In the genomic region with DNA sequence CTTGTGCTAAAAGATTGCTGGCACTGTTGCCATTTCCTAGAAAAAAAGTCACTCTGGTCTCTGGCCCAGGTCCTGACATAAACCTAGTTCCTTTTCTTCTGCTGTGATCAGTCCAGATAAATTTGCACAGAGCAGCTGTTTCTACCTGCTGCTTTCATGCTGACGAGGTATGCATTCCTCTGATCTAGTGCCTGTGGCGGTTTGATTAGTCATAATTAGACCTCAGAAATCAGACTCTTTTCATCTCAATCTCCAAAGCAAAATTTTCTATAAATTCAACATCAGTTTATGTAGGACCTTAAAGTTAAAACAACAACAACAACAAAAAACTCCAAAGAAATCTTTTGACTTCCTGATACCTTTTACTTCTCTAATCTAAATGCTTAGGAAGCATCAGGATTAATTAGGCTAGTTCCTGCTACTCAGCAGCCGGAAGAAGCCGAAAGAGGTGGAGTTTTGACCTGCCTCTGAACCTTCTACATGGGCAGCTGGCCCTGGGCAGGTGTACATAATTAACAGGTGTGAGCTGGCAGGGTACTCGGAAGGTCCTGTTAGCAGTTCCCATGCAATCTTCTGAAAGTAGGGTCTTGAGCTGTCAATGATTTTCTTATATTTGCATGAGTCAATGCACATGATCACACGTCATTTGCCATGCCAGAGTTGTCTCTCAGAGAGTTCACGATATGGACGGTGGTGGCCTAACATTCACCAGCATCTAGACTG, we compare ENCODE assay signal across 8 cellular contexts.
DNase-seq lines count a peak whose midpoint lies in the region; ATAC-seq and TF ChIP-seq lines count a peak whose summit lies in the region.

No MANE protein-coding gene starts in this region.

- peak overlapping the region; percentile 30; the same call in 1 of the 2 replicates for H3K9ac ChIP-seq in MM.1S (ENCODE audit: low read length)

- peaks cover 37% of the 10 kb centered on the region for H3K4me1 ChIP-seq in MM.1S (ENCODE audit: low read length)

- H3K27ac ChIP-seq in MM.1S (ENCODE audit: low read length) = peak overlapping the region; percentile 85

- H3K27me3 ChIP-seq in MM.1S (replicated peaks; ENCODE audit: insufficient read depth, low read length) = no peaks in the 10 kb centered on the region

- H3K79me2 ChIP-seq in MM.1S (ENCODE audit: low read length) = no peaks in the 10 kb centered on the region

- peaks cover 33% of the 10 kb centered on the region for H3F3A ChIP-seq in MM.1S (ENCODE audit: insufficient read depth, low read length)

- peak; percentile 93 for DNase-seq in MM.1S
- DNase-seq in midbrain (lab: John Stamatoyannopoulos, UW) = no peak
- no peak for DNase-seq in natural killer cell
- no peak for DNase-seq in left lobe of liver (ENCODE audit: low spot score)

- H3K4me3 ChIP-seq in MM.1S (ENCODE audit: low read length) = peak overlapping the region; percentile 11; the same call in 1 of the 2 replicates

- TF ChIP-seq CTCF in MM.1S (IDR thresholded peaks at IDR 0.05; ENCODE audit: low read length) (no peak), natural killer cell (IDR thresholded peaks at IDR 0.05) (no peak)

- H3K27ac Mint-ChIP-seq in natural killer cell = no peak overlapping the region

- H2AFZ ChIP-seq in MM.1S (ENCODE audit: low read length) = 0 out of 2 replicates have a peak overlapping the region, but pooled peaks have one; percentile 40

- H3K9me3 ChIP-seq in MM.1S (replicated peaks; ENCODE audit: insufficient read depth, low read length) = no peaks in the 10 kb centered on the region

- no peaks in the 10 kb centered on the region for H3K36me3 ChIP-seq in MM.1S (replicated peaks; ENCODE audit: insufficient read depth, low read length)

- no peaks in the 10 kb centered on the region; the same call in 1 of the 2 replicates for H3K9me2 ChIP-seq in MM.1S (replicated peaks; ENCODE audit: insufficient read depth, low read length)

- peak; percentile 70 for ATAC-seq in GM18502 (IDR thresholded peaks at IDR 0.05; ENCODE audit: poor library complexity, unreplicated experiment)
- peak; percentile 53 for ATAC-seq in GM21619 (IDR thresholded peaks at IDR 0.05; ENCODE audit: unreplicated experiment)
- peak; percentile 89 for ATAC-seq in esophagus mucosa
- ATAC-seq in natural killer cell = no peak
- no peak for ATAC-seq in left lobe of liver
- ATAC-seq in HG03521 (IDR thresholded peaks at IDR 0.05; ENCODE audit: unreplicated experiment) = no peak

- H3K4me3 Mint-ChIP-seq in natural killer cell = no peak overlapping the region

- no peaks in the 10 kb centered on the region for H3K4me1 Mint-ChIP-seq in natural killer cell

- no peaks in the 10 kb centered on the region for H3K36me3 Mint-ChIP-seq in natural killer cell

- H3K27me3 Mint-ChIP-seq in natural killer cell (ENCODE audit: low read depth in 2 of 2) = no peaks in the 10 kb centered on the region

- intact Hi-C loops in natural killer cell (cut with micrococcal nuclease) = no loop called here

- no peaks in the 10 kb centered on the region for H4K20me1 ChIP-seq in MM.1S (ENCODE audit: insufficient read depth, low read length)

- no peaks in the 10 kb centered on the region for H3K9me3 Mint-ChIP-seq in natural killer cell

- peak overlapping the region; percentile 63 for H3K4me2 ChIP-seq in MM.1S (ENCODE audit: low read depth, low read length)

Comparison
In these comparisons a context has a peak if more than half of its experiments do, and no peak if none do; other contexts are left out.
1. ATAC-seq: peak in GM18502 (single experiment), GM21619 (single experiment) and esophagus mucosa (single experiment); none in natural killer cell (0 of 3), left lobe of liver (single experiment) and HG03521 (single experiment).